ENCODE assay signal across 1 cellular context in the genomic region with DNA sequence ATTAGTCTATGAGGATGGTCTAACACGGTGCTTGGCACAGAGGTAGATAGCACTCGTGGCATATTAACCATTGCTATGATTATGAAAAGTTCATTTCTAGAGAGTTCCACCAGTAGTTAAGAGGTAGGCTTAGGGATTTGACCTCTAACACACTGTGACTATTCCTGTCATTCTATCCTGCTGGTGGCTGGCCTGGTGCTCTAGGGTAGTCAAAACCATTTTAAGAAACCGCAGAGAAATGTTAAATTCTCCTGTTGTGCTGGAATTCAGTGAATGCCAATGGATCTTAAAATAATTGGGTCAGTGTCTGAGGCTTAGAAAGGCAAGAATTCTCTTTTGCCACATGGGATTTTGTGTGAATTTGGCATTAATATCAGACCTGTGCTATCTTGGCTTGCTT.
TF ChIP-seq lines count a peak whose summit lies in the region.

No MANE protein-coding gene starts in this region.

TF ChIP-seq in GM12878, 131 proteins besides CTCF, POLR2A, EP300 and RAD21:
- TF ChIP-seq RELA (IDR thresholded peaks at IDR 0.05; ENCODE audit: borderline replicate concordance, partially characterized antibody) (no peak), CREM (IDR thresholded peaks at IDR 0.05; ENCODE audit: low read depth) (no peak), SUPT20H (IDR thresholded peaks at IDR 0.05; ENCODE audit: borderline replicate concordance, control insufficient read depth, low read depth, low read length) (no peak), HDGF (IDR thresholded peaks at IDR 0.05) (no peak)
- TF ChIP-seq, protein P1, sequence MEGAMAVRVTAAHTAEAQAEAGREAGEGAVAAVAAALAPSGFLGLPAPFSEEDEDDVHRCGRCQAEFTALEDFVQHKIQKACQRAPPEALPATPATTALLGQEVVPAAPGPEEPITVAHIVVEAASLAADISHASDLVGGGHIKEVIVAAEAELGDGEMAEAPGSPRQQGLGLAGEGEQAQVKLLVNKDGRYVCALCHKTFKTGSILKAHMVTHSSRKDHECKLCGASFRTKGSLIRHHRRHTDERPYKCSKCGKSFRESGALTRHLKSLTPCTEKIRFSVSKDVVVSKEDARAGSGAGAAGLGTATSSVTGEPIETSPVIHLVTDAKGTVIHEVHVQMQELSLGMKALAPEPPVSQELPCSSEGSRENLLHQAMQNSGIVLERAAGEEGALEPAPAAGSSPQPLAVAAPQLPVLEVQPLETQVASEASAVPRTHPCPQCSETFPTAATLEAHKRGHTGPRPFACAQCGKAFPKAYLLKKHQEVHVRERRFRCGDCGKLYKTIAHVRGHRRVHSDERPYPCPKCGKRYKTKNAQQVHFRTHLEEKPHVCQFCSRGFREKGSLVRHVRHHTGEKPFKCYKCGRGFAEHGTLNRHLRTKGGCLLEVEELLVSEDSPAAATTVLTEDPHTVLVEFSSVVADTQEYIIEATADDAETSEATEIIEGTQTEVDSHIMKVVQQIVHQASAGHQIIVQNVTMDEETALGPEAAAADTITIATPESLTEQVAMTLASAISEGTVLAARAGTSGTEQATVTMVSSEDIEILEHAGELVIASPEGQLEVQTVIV (IDR thresholded peaks at IDR 0.05; ENCODE audit: borderline replicate concordance, partially characterized antibody), result no peak
